12 cellular contexts compared by ENCODE assay signal in the genomic region with DNA sequence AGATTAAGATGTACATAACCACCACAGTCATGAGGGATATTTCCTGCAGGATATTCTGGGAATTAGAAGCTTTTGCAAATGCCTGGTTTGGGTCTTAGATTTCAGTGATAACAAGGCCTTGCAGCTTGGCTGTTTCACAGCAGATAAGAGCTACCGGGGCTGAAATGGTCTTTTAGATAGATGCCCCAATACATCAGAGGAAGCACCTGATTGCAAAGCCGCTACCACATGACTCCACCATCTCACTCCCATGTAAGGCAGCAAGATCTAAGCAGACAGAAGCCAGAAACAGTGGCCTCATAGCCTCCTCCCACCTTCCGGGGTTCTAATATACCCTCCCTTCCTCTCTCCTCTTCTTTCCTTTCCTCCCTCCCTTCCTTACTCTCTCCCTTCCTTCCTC. TPM values are rescaled to one million over a fixed set of nuclear protein-coding genes. Genes with fewer than 3 reads are reported as not detected.
A peak's percentile ranks its signal among the peaks of the same experiment; 100 is the strongest.
DNase-seq lines count a peak whose midpoint lies in the region; ATAC-seq, FAIRE-seq and TF ChIP-seq lines count a peak whose summit lies in the region.
"Had no signal": no experiment of that assay in that cellular context is flagged by ENCODE, and none has a peak within 500 bp of the region (broad histone marks: within the 10 kb centered on the region; RNA-seq: fewer than 3 reads in every experiment).

No MANE protein-coding gene starts in this region.

- peaks cover 11% of the 10 kb centered on the region for H3K9me3 Mint-ChIP-seq in activated naive CD4-positive, alpha-beta T cell treated with anti-CD3 and anti-CD28 coated beads, Interleukin-2, amount 50 U/mL, for 24 hours
- H3K9me3 Mint-ChIP-seq in nephron progenitor cell, result peaks cover 21% of the 10 kb centered on the region

- DNase-seq in GM12891 (ENCODE audit: insufficient read length, low spot score), result no peak
- peak; percentile 60 for DNase-seq in OCI-M1 (lab: John Stamatoyannopoulos, UW)
- no peak for DNase-seq in nephron progenitor cell
- DNase-seq in NCI-H187 (lab: John Stamatoyannopoulos, UW), result no peak
- DNase-seq in NCI-H2029 treated with DMSO at 0.1 percent for 48 hours (lab: John Stamatoyannopoulos, UW), result no peak
- DNase-seq in DMS 273 treated with DMSO at 0.1 percent for 48 hours (lab: John Stamatoyannopoulos, UW), result no peak
- DNase-seq: Caco-2, H9, IMR-90, NCI-H2029 had no signal

- peak overlapping the region; percentile 91 for H3K27ac Mint-ChIP-seq in activated naive CD4-positive, alpha-beta T cell treated with anti-CD3 and anti-CD28 coated beads, Interleukin-2, amount 50 U/mL, for 24 hours
- peak overlapping the region; percentile 18 for H3K27ac Mint-ChIP-seq in nephron progenitor cell

- peak overlapping the region; percentile 69 for H3K4me3 Mint-ChIP-seq in activated naive CD4-positive, alpha-beta T cell treated with anti-CD3 and anti-CD28 coated beads, Interleukin-2, amount 50 U/mL, for 24 hours
- no peak overlapping the region for H3K4me3 Mint-ChIP-seq in nephron progenitor cell
- H3K4me3 Mint-ChIP-seq: H9 had no signal

- H3K27me3 Mint-ChIP-seq in activated naive CD4-positive, alpha-beta T cell treated with anti-CD3 and anti-CD28 coated beads, Interleukin-2, amount 50 U/mL, for 24 hours, result no peaks in the 10 kb centered on the region
- H3K27me3 Mint-ChIP-seq in nephron progenitor cell (ENCODE audit: low read depth, poor library complexity), result peaks cover 2% of the 10 kb centered on the region

- peaks cover 50% of the 10 kb centered on the region for H3K4me1 Mint-ChIP-seq in activated naive CD4-positive, alpha-beta T cell treated with anti-CD3 and anti-CD28 coated beads, Interleukin-2, amount 50 U/mL, for 24 hours
- peaks cover 19% of the 10 kb centered on the region for H3K4me1 Mint-ChIP-seq in nephron progenitor cell

- H3K36me3 Mint-ChIP-seq in activated naive CD4-positive, alpha-beta T cell treated with anti-CD3 and anti-CD28 coated beads, Interleukin-2, amount 50 U/mL, for 24 hours, result peaks cover 11% of the 10 kb centered on the region
- peaks cover 25% of the 10 kb centered on the region for H3K36me3 Mint-ChIP-seq in nephron progenitor cell (ENCODE audit: low read depth)

- no peak for TF ChIP-seq CTCF in nephron progenitor cell (IDR thresholded peaks at IDR 0.05)

- TF ChIP-seq POLR2A in GM12891 (IDR thresholded peaks at IDR 0.05; ENCODE audit: low read depth, low read length), result no peak

- ATAC-seq in HG02759 (IDR thresholded peaks at IDR 0.05; ENCODE audit: unreplicated experiment), result no peak

- peak; percentile 28 for FAIRE-seq in GM12891 (lab: Jason Lieb, UNC)

TF ChIP-seq in GM12891, 5 proteins besides CTCF, POLR2A, EP300 and RAD21:
- TF ChIP-seq SPI1 (IDR thresholded peaks at IDR 0.05; ENCODE audit: low read depth, low read length) (no peak), PAX5 (IDR thresholded peaks at IDR 0.05; ENCODE audit: insufficient read depth, low read length, severe bottlenecking) (no peak), POLR2AphosphoS5 (IDR thresholded peaks at IDR 0.05; ENCODE audit: low read depth, low read length) (no peak), TAF1 (IDR thresholded peaks at IDR 0.05; ENCODE audit: low read depth, low read length) (no peak), POU2F2 (IDR thresholded peaks at IDR 0.05; ENCODE audit: low read depth, low read length) (no peak)
TF ChIP-seq in GM12891: peak in this region for 0.

RNA-seq across cellular contexts. Expression of a gene that starts 31.1 kb away (rescaled TPM):
- 5.3 TPM for polyA plus RNA-seq in GM12891 (2012; ENCODE audit: low read depth, missing spikeins)
